In genomic region chr1:41994195-41994894, GRCh38 we compare ENCODE assay signal across 1 cellular context.
TF ChIP-seq lines count a peak whose summit lies in the region.

No MANE protein-coding gene starts in this region.

TF ChIP-seq in GM12878, 131 proteins besides CTCF, POLR2A, EP300 and RAD21 (continued from another document):
- TF ChIP-seq ZNF274 (IDR thresholded peaks at IDR 0.05; ENCODE audit: insufficient read depth, insufficient read length) (no peak), SP1 (IDR thresholded peaks at IDR 0.05; ENCODE audit: low read depth, low read length) (no peak), TCF7 (IDR thresholded peaks at IDR 0.05; ENCODE audit: borderline replicate concordance) (0 out of 2 replicates have a peak, but pooled peaks have one; percentile 22), CEBPB (IDR thresholded peaks at IDR 0.05; ENCODE audit: borderline replicate concordance in 1 of 2, low read depth in 2 of 2, low read length in 2 of 2) (no peak)
